ENCODE assay signal across 1 cellular context in genomic region chr5:174094857-174095606, GRCh38.
TF ChIP-seq lines count a peak whose summit lies in the region.

No MANE protein-coding gene starts in this region.

TF ChIP-seq in GM23338, 12 proteins besides CTCF, POLR2A, EP300 and RAD21 (continued from another document):
- no peak for TF ChIP-seq ZNF462 (CRISPR knock-in tag; IDR thresholded peaks at IDR 0.05)
- TF ChIP-seq EZH2phosphoT487 (IDR thresholded peaks at IDR 0.05; ENCODE audit: unreplicated experiment): no peak
- no peak for TF ChIP-seq CREB1 (CRISPR knock-in tag; IDR thresholded peaks at IDR 0.05; ENCODE audit: low read depth)
- TF ChIP-seq REST (IDR thresholded peaks at IDR 0.05; ENCODE audit: unreplicated experiment): no peak
TF ChIP-seq in GM23338: peak in this region for 0.
